Comparison of ENCODE assay signal across 1 cellular context in the genomic region with DNA sequence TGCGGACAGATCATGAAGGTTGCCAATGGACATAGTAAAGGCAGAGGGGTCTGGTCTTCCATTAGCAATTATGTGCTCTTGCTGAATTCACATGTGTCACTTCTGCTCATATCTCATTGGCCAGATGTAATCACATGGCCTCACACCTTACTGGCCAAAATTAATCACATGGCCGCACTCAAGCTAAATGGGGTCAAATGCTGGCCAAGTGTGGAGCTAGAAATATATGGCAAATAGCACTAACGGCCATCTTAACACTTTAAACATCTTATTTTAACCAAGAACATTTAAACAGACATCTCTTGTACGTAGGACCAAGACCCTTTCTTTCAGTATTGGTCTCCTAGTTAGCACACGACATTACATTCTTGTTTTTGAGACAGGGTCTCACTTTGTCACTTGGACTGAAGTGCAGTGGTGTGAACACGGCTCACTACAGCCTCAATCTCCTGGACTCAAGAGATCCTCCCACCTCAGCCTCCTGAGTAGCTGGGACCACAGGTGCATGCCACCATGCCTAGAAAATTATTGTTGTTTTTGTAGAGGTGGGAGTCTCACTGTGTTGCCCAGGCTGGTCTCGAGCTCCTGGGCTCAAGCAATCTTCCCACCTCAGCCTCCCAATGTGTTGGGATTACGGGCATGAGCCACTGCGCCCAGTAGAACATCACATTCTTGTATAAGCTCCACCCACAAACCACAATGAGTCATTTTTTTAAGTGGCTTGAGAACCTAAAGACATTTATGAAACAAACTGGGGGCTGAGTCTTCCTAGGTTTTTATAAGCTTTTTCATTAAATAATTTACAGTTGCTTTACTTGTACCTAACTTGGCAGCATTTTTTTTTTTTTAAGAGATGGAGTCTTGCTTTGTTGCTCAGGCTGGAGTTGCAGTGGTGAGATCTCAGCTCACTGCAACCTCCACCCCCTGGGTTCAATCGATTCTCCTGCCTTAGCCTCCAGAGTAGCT.
TF ChIP-seq lines count a peak whose summit lies in the region.

No MANE protein-coding gene starts in this region.

TF ChIP-seq in K562, 482 proteins besides CTCF, POLR2A, EP300 and RAD21 (continued from another document and continues in another):
- peak; percentile 86 for TF ChIP-seq ZNF592 (IDR thresholded peaks at IDR 0.05)
- TF ChIP-seq L3MBTL2 (IDR thresholded peaks at IDR 0.05): peak; percentile 97
- TF ChIP-seq, protein P1, sequence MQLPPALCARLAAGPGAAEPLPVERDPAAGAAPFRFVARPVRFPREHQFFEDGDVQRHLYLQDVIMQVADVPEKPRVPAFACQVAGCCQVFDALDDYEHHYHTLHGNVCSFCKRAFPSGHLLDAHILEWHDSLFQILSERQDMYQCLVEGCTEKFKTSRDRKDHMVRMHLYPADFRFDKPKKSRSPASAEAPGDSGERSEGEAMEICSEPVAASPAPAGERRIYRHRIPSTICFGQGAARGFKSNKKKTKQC (CRISPR knock-in tag; IDR thresholded peaks at IDR 0.05): 0 out of 2 replicates have a peak, but pooled peaks have one; percentile 4
- peak; percentile 90 for TF ChIP-seq MAX (CRISPR knock-in tag; IDR thresholded peaks at IDR 0.05)
- no peak for TF ChIP-seq HMGN3 (IDR thresholded peaks at IDR 0.05; ENCODE audit: borderline replicate concordance, extremely low read depth, insufficient read length, low read depth, low read length)
- TF ChIP-seq MNT (conservative IDR thresholded peaks at IDR 0.05): 0 out of 4 replicates have a peak, but pooled peaks of 1 of the 2 experiments have one; percentile 25
- TF ChIP-seq NCOA6 (IDR thresholded peaks at IDR 0.05): no peak
- TF ChIP-seq SIN3A (IDR thresholded peaks at IDR 0.05; ENCODE audit: borderline replicate concordance in 2 of 2, control insufficient read depth in 1 of 2, low read depth in 2 of 2, low read length in 2 of 2): no peak
- 0 out of 4 replicates have a peak, but pooled peaks of 1 of the 2 experiments have one; percentile 32 for TF ChIP-seq SRF (CRISPR knock-in tag; IDR thresholded peaks at IDR 0.05)
- TF ChIP-seq FOXM1 (IDR thresholded peaks at IDR 0.05; ENCODE audit: low read depth): no peak
- TF ChIP-seq FOXM1 (CRISPR knock-in tag; IDR thresholded peaks at IDR 0.05; ENCODE audit: low read depth): no peak
- TF ChIP-seq KDM1A (IDR thresholded peaks at IDR 0.05): peak in 1 of 2 experiments; percentile 36; a peak in 1 of 4 replicates
- TF ChIP-seq PKNOX1 (IDR thresholded peaks at IDR 0.05): 0 out of 2 replicates have a peak, but pooled peaks have one; percentile 19
- TF ChIP-seq RBM15 (IDR thresholded peaks at IDR 0.05; ENCODE audit: insufficient read depth, low read length): no peak
- TF ChIP-seq BCOR (IDR thresholded peaks at IDR 0.05): peak; percentile 42
- no peak for TF ChIP-seq NR2C2 (CRISPR knock-in tag; IDR thresholded peaks at IDR 0.05)
- TF ChIP-seq NR2C2 (tag; IDR thresholded peaks at IDR 0.05): 0 out of 2 replicates have a peak, but pooled peaks have one; percentile 6
- no peak for TF ChIP-seq ETS2 (tag; IDR thresholded peaks at IDR 0.05; ENCODE audit: borderline replicate concordance, poor library complexity, severe bottlenecking)
- TF ChIP-seq THRAP3 (IDR thresholded peaks at IDR 0.05; ENCODE audit: borderline replicate concordance): no peak
- 0 out of 2 replicates have a peak, but pooled peaks have one; percentile 39 for TF ChIP-seq TCF7L2 (IDR thresholded peaks at IDR 0.05; ENCODE audit: low read depth, low read length)
- no peak for TF ChIP-seq MAFG (tag; conservative IDR thresholded peaks at IDR 0.05)
- TF ChIP-seq HNRNPH1 (optimal IDR thresholded peaks at IDR 0.05; ENCODE audit: low read depth, low read length): no peak
- peak; percentile 55 for TF ChIP-seq NFE2 (IDR thresholded peaks at IDR 0.05; ENCODE audit: low read depth)
- 0 out of 2 replicates have a peak, but pooled peaks have one; percentile 71 for TF ChIP-seq ADNP (tag; IDR thresholded peaks at IDR 0.05)
- TF ChIP-seq GABPB1 (CRISPR knock-in tag; IDR thresholded peaks at IDR 0.05): peak; percentile 55; the same call in 1 of the 2 replicates
- peak; percentile 84 for TF ChIP-seq ATF7 (IDR thresholded peaks at IDR 0.05)
- TF ChIP-seq KDM4B (IDR thresholded peaks at IDR 0.05; ENCODE audit: borderline replicate concordance in 2 of 2, low read depth in 1 of 2): no peak
- TF ChIP-seq RCOR1 (IDR thresholded peaks at IDR 0.05; ENCODE audit: borderline replicate concordance in 1 of 2, low read depth in 2 of 2, low read length in 2 of 2): peak in 1 of 2 experiments; percentile 30; a peak in 1 of 4 replicates
- TF ChIP-seq, protein P2, sequence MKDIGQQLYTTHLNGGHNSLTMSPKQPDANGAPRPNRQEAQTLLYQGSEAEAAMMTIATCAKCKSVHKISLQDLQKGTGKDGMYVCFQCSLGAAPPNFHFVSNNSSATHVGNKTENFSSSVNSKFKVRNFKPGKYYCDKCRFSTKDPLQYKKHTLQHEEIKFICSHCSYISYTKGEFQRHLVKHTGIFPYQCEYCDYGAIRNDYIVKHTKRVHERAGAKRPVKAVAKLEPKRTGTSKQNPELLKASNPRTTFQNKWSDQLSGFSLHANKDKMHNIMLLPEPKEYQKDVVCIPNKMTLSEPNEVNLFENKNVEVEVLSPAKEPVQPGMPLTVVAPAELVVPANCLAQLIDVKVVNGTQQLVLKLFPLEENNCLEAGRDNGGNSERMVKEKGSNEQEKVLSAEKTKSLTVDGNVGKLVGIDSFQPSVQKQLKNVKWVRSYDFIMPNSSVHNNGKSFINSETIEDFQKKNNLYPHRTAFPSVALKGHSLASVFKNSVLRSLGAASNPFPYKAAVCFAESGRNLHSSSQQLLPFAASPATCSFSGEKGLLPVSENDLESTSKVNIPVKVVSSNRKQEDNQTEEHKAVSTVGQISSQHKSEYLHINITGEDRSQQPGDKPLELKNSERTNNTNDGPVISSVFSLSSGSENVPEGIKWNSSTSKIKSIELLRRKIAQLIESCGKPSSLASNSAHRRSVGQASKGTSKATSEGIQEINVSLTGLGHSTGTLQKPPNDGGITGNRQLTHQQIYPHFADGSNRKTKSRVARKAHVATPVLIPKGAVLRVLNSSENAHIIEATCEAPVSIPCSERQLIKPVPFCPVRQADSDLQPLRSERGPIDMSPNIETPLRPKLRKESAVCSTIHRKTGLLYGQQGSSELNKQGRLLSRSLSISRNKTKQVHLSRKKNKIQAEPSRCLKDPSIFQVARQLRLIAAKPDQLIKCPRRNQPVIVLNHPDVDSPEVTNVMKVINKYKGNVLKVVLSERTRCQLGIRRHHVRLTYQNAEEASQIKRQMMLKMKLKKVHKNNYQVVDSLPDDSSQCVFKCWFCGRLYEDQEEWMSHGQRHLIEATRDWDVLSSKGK (CRISPR knock-in tag; IDR thresholded peaks at IDR 0.05): no peak
- TF ChIP-seq HMG20B (CRISPR knock-in tag; IDR thresholded peaks at IDR 0.05): no peak
- peak; percentile 94 for TF ChIP-seq JUND (IDR thresholded peaks at IDR 0.05; ENCODE audit: borderline replicate concordance, low read depth, low read length)
- TF ChIP-seq JUND (tag; IDR thresholded peaks at IDR 0.05; ENCODE audit: borderline replicate concordance, low read depth, low read length): peak; percentile 93; the same call in 2 of the 3 replicates
- 0 out of 2 replicates have a peak, but pooled peaks have one; percentile 55 for TF ChIP-seq ZNF431 (CRISPR knock-in tag; IDR thresholded peaks at IDR 0.05)
- TF ChIP-seq, protein P3, sequence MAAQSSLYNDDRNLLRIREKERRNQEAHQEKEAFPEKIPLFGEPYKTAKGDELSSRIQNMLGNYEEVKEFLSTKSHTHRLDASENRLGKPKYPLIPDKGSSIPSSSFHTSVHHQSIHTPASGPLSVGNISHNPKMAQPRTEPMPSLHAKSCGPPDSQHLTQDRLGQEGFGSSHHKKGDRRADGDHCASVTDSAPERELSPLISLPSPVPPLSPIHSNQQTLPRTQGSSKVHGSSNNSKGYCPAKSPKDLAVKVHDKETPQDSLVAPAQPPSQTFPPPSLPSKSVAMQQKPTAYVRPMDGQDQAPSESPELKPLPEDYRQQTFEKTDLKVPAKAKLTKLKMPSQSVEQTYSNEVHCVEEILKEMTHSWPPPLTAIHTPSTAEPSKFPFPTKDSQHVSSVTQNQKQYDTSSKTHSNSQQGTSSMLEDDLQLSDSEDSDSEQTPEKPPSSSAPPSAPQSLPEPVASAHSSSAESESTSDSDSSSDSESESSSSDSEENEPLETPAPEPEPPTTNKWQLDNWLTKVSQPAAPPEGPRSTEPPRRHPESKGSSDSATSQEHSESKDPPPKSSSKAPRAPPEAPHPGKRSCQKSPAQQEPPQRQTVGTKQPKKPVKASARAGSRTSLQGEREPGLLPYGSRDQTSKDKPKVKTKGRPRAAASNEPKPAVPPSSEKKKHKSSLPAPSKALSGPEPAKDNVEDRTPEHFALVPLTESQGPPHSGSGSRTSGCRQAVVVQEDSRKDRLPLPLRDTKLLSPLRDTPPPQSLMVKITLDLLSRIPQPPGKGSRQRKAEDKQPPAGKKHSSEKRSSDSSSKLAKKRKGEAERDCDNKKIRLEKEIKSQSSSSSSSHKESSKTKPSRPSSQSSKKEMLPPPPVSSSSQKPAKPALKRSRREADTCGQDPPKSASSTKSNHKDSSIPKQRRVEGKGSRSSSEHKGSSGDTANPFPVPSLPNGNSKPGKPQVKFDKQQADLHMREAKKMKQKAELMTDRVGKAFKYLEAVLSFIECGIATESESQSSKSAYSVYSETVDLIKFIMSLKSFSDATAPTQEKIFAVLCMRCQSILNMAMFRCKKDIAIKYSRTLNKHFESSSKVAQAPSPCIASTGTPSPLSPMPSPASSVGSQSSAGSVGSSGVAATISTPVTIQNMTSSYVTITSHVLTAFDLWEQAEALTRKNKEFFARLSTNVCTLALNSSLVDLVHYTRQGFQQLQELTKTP (IDR thresholded peaks at IDR 0.05; ENCODE audit: low read depth in 1 of 2, partially characterized antibody in 2 of 2): peak in 1 of 2 experiments; percentile 33
- TF ChIP-seq THRA (IDR thresholded peaks at IDR 0.05): no peak
- peak; percentile 94 for TF ChIP-seq FOSL1 (tag; conservative IDR thresholded peaks at IDR 0.05)
- TF ChIP-seq NFXL1 (CRISPR knock-in tag; IDR thresholded peaks at IDR 0.05): no peak
- TF ChIP-seq SMARCA4 (IDR thresholded peaks at IDR 0.05): peak; percentile 85
- TF ChIP-seq ZNF668 (CRISPR knock-in tag; IDR thresholded peaks at IDR 0.05): no peak
- 0 out of 2 replicates have a peak, but pooled peaks have one; percentile 24 for TF ChIP-seq MEF2D (tag; conservative IDR thresholded peaks at IDR 0.05; ENCODE audit: low read depth)
- TF ChIP-seq NR2C1 (IDR thresholded peaks at IDR 0.05): no peak
- peak; percentile 50; the same call in 1 of the 2 replicates for TF ChIP-seq NR2C1 (tag; IDR thresholded peaks at IDR 0.05)
- no peak; the same call in 1 of the 2 replicates for TF ChIP-seq FOXP1 (CRISPR knock-in tag; IDR thresholded peaks at IDR 0.05)
- no peak for TF ChIP-seq SUPT5H (IDR thresholded peaks at IDR 0.05)
- TF ChIP-seq SMARCA5 (IDR thresholded peaks at IDR 0.05): no peak
